In the genomic region with DNA sequence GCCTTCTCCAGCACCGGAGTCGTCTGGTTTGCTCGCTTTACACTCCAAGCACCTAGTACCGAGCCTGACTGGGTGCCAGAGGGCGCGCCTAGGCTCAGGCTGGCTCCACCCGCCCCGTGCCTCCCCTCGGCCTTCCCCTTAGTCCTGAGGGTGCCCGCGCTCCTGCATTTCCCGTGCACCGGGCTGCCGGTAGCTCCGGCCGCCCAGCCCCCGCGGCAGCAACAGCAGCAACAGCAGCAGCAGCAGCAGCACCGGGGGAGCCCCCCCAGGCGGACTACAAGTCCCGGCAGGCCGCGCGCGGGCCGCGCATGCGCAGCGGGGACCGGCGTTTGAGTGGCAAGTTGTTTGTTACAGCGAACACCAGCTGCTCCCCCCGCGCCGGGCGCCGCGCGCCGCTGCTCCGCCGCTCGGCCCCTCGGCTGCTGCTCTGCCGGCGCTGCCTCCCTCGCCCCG, we compare ENCODE assay signal across 8 cellular contexts.
DNase-seq lines count a peak whose midpoint lies in the region; ATAC-seq and TF ChIP-seq lines count a peak whose summit lies in the region.
"Not testable (repeated sequence)": the region's sequence is repeated elsewhere in the genome, so short reads cannot be mapped to it uniquely, and the experiment has no call there.

No MANE protein-coding gene starts in this region.

- not testable (repeated sequence) for H3F3A ChIP-seq in GM23338 (replicated peaks; ENCODE audit: low read depth)

- H3K23ac ChIP-seq in neuronal stem cell (ENCODE audit: low read depth, low read length, poor library complexity), result not testable (repeated sequence)

- H3K27ac Mint-ChIP-seq in GM23338, activated B cell treated with CpG ODN at 0.5 μM for 24 hours: not testable (repeated sequence)

- ATAC-seq in DND-41 (ENCODE audit: insufficient read depth, low read depth) (peak; percentile 84), GM23338 (peak; percentile 67), HG03558 (IDR thresholded peaks at IDR 0.05; ENCODE audit: extremely low read depth, unreplicated experiment) (peak; percentile 64), activated B cell treated with CpG ODN at 0.5 μM for 24 hours (ENCODE audit: low read depth) (peak; percentile 89)

- not testable (repeated sequence) for H2BK15ac ChIP-seq in neuronal stem cell (ENCODE audit: low read length)

- not testable (repeated sequence) for H3K36me3 Mint-ChIP-seq in GM23338 (ENCODE audit: low read depth); activated B cell treated with CpG ODN at 0.5 μM for 24 hours (ENCODE audit: low read depth)

- not testable (repeated sequence) for H3K36me3 ChIP-seq in DND-41 (ENCODE audit: insufficient read depth, low read length); GM23338 (ENCODE audit: insufficient read depth); cardiac muscle cell; neuronal stem cell (replicated peaks in 1 of 2; ENCODE audit: control insufficient read depth in 2 of 2, insufficient read depth in 2 of 2, low read length in 2 of 2)

- intact Hi-C loops in activated B cell treated with CpG ODN at 0.5 μM for 24 hours (cut with micrococcal nuclease), result not testable (repeated sequence)

- not testable (repeated sequence) for H3K27ac ChIP-seq in DND-41 (ENCODE audit: low read length); GM23338 (ENCODE audit: low read depth); cardiac muscle cell; neuronal stem cell (replicated peaks; ENCODE audit: low read length)

- H2BK12ac ChIP-seq in neuronal stem cell (ENCODE audit: low read length), result not testable (repeated sequence)

- H3K9ac ChIP-seq in DND-41 (ENCODE audit: low read depth, low read length), result peak overlapping the region; percentile 44; the same call in 1 of the 2 replicates
- not testable (repeated sequence) for H3K9ac ChIP-seq in neuronal stem cell (ENCODE audit: low read depth, low read length, poor library complexity)

- peak overlapping the region; percentile 49 for H3K4me2 ChIP-seq in DND-41 (ENCODE audit: insufficient read depth, low read length)
- H3K4me2 ChIP-seq in GM23338, result not testable (repeated sequence)
- H3K4me2 ChIP-seq in neuronal stem cell (ENCODE audit: insufficient read depth, low read length, poor library complexity, severe bottlenecking), result peak overlapping the region; percentile 18

- H3K79me1 ChIP-seq in neuronal stem cell (ENCODE audit: low read depth, low read length), result not testable (repeated sequence)

- CTCF ChIA-PET in activated B cell treated with CpG ODN at 0.5 μM for 24 hours (lab: Charles Lee), result not testable (repeated sequence)

- H3K18ac ChIP-seq in neuronal stem cell (ENCODE audit: low read length), result not testable (repeated sequence)

- not testable (repeated sequence) for H4K91ac ChIP-seq in neuronal stem cell (ENCODE audit: low read depth, low read length, poor library complexity)

- H3K14ac ChIP-seq in neuronal stem cell (ENCODE audit: low read length), result not testable (repeated sequence)

- DNase-seq in DND-41 (peak; percentile 93), activated B cell treated with CpG ODN at 0.5 μM for 24 hours (peak; percentile 70), cardiac muscle cell (ENCODE audit: low read depth in 1 of 2, low spot score in 1 of 2) (peak; percentile 67 to 79)
- not testable (repeated sequence) for DNase-seq in GM23338 (ENCODE audit: low spot score); neuronal stem cell (ENCODE audit: low spot score)
- peak; percentile 58 for DNase-seq in activated naive CD8-positive, alpha-beta T cell treated with anti-CD3 and anti-CD28 coated beads, Interleukin-2, amount 50 U/mL, for 16 hours (ENCODE audit: low read depth, low spot score)
- peak; percentile 37 to 61 for DNase-seq in stimulated activated CD8-positive, alpha-beta memory T cell treated with anti-CD3 and anti-CD28 coated beads, Interleukin-4, amount 100 ng/mL, for 4 hours (ENCODE audit: low read depth in 2 of 2, low spot score in 1 of 2)

- not testable (repeated sequence) for H3K4me1 Mint-ChIP-seq in GM23338, activated B cell treated with CpG ODN at 0.5 μM for 24 hours

- peak overlapping the region in 1 of 2 experiments; percentile 51; a peak in 2 of 4 replicates for H3K4me3 ChIP-seq in DND-41 (ENCODE audit: low read depth in 1 of 2, low read length in 2 of 2)
- H3K4me3 ChIP-seq in GM23338, result peak overlapping the region; percentile 47
- peak overlapping the region; percentile 33 for H3K4me3 ChIP-seq in cardiac muscle cell
- H3K4me3 ChIP-seq in neuronal stem cell (ENCODE audit: low read length in 2 of 2), result peak overlapping the region in 1 of 2 donors; percentile 33

- POLR2A ChIA-PET in activated B cell treated with CpG ODN at 0.5 μM for 24 hours (lab: Charles Lee), result not testable (repeated sequence)

- WGBS in neuronal stem cell (ENCODE audit: extremely low coverage in 2 of 2, insufficient read length in 2 of 2, insufficient replicate concordance in 1 of 2), 2 donors, result no CpG with 5 or more reads among the region's 48 CpGs

- not testable (repeated sequence) for H3K9me2 ChIP-seq in GM23338 (ENCODE audit: insufficient read depth)

- not testable (repeated sequence) for H2AK5ac ChIP-seq in neuronal stem cell (ENCODE audit: low read depth, low read length)

- H2BK120ac ChIP-seq in neuronal stem cell (ENCODE audit: low read depth, low read length), result not testable (repeated sequence)

- H3K4me1 ChIP-seq in DND-41 (ENCODE audit: insufficient read depth, low read length); GM23338 (ENCODE audit: insufficient read depth); cardiac muscle cell (ENCODE audit: low read depth); neuronal stem cell (ENCODE audit: control insufficient read depth in 2 of 2, insufficient read depth in 1 of 2, low read depth in 1 of 2, low read length in 2 of 2): not testable (repeated sequence)

- not testable (repeated sequence) for H3K4ac ChIP-seq in neuronal stem cell (ENCODE audit: low read length)

- not testable (repeated sequence) for H3K27me3 Mint-ChIP-seq in GM23338 (ENCODE audit: insufficient read depth, low read depth, poor library complexity); activated B cell treated with CpG ODN at 0.5 μM for 24 hours

- not testable (repeated sequence) for H3K27me3 ChIP-seq in DND-41 (ENCODE audit: insufficient read depth, low read length, poor library complexity); GM23338 (ENCODE audit: insufficient read depth); cardiac muscle cell; neuronal stem cell (ENCODE audit: control insufficient read depth in 3 of 3, insufficient read depth in 3 of 3, low read depth in 1 of 3, low read length in 3 of 3)

- H2BK5ac ChIP-seq in neuronal stem cell (ENCODE audit: low read length), result not testable (repeated sequence)

- TF ChIP-seq CTCF in DND-41 (IDR thresholded peaks at IDR 0.05; ENCODE audit: borderline replicate concordance, extremely low read depth, low read length, poor library complexity, severe bottlenecking); GM23338 (conservative IDR thresholded peaks at IDR 0.05; ENCODE audit: low read depth in 2 of 2); activated B cell treated with CpG ODN at 0.5 μM for 24 hours (IDR thresholded peaks at IDR 0.05); cardiac muscle cell (IDR thresholded peaks at IDR 0.05; ENCODE audit: low read depth, low read length): not testable (repeated sequence)

- H2AFZ ChIP-seq in DND-41 (ENCODE audit: low read depth, low read length); GM23338; neuronal stem cell (ENCODE audit: low read length): not testable (repeated sequence)

- peak overlapping the region; percentile 58; the same call in 2 of the 3 replicates for H3K4me3 Mint-ChIP-seq in GM23338
- H3K4me3 Mint-ChIP-seq in activated B cell treated with CpG ODN at 0.5 μM for 24 hours, result peak overlapping the region; percentile 71

- not testable (repeated sequence) for H3K9me3 ChIP-seq in DND-41 (ENCODE audit: insufficient read depth, low read length, severe bottlenecking); cardiac muscle cell (ENCODE audit: low read depth); neuronal stem cell (replicated peaks in 1 of 2; ENCODE audit: control insufficient read depth in 2 of 2, insufficient read depth in 1 of 2, low read depth in 1 of 2, low read length in 2 of 2)

- not testable (repeated sequence) for H3K9me3 Mint-ChIP-seq in GM23338, activated B cell treated with CpG ODN at 0.5 μM for 24 hours

- not testable (repeated sequence) for H4K20me1 ChIP-seq in DND-41 (ENCODE audit: insufficient read depth, low read length); GM23338 (replicated peaks; ENCODE audit: insufficient read depth)

- not testable (repeated sequence) for H4K8ac ChIP-seq in neuronal stem cell (ENCODE audit: low read depth, low read length)

- H3K79me2 ChIP-seq in DND-41 (ENCODE audit: insufficient read depth, low read length); GM23338 (replicated peaks; ENCODE audit: insufficient read depth): not testable (repeated sequence)

TF ChIP-seq in GM23338, 12 proteins besides CTCF, POLR2A, EP300 and RAD21:
- TF ChIP-seq ETS1 (IDR thresholded peaks at IDR 0.05), result 0 out of 2 replicates have a peak, but pooled peaks have one; percentile 20
